8 cellular contexts compared by ENCODE assay signal in genomic region chr6:30810813-30811329, GRCh38.
DNase-seq lines count a peak whose midpoint lies in the region; ATAC-seq lines count a peak whose summit lies in the region.

No MANE protein-coding gene starts in this region.

- no peaks in the 10 kb centered on the region for H3K27me3 Mint-ChIP-seq in activated T-cell treated with anti-CD3 and anti-CD28 coated beads, Interleukin-2, amount 50 U/mL, for 4 hours (ENCODE audit: low read depth)
- no peaks in the 10 kb centered on the region for H3K27me3 Mint-ChIP-seq in effector memory CD8-positive, alpha-beta T cell

- peaks cover 5% of the 10 kb centered on the region for H3K36me3 Mint-ChIP-seq in activated T-cell treated with anti-CD3 and anti-CD28 coated beads, Interleukin-2, amount 50 U/mL, for 4 hours (ENCODE audit: insufficient read depth)
- no peaks in the 10 kb centered on the region for H3K36me3 Mint-ChIP-seq in effector memory CD8-positive, alpha-beta T cell (ENCODE audit: insufficient read depth)

- peaks cover 75% of the 10 kb centered on the region for H3K4me1 Mint-ChIP-seq in activated T-cell treated with anti-CD3 and anti-CD28 coated beads, Interleukin-2, amount 50 U/mL, for 4 hours (ENCODE audit: low read depth)
- H3K4me1 Mint-ChIP-seq in effector memory CD8-positive, alpha-beta T cell (ENCODE audit: low read depth in 2 of 2): peaks cover 15 to 28% of the 10 kb centered on the region in 2 donors

- peak overlapping the region in 1 of 2 donors; percentile 92 for H3K27ac Mint-ChIP-seq in effector memory CD8-positive, alpha-beta T cell

- peak overlapping the region; percentile 62 for H3K4me3 Mint-ChIP-seq in activated T-cell treated with anti-CD3 and anti-CD28 coated beads, Interleukin-2, amount 50 U/mL, for 4 hours
- H3K4me3 Mint-ChIP-seq in effector memory CD8-positive, alpha-beta T cell: peak overlapping the region in 1 of 2 donors; percentile 35

- no peaks in the 10 kb centered on the region for H3K9me3 Mint-ChIP-seq in activated T-cell treated with anti-CD3 and anti-CD28 coated beads, Interleukin-2, amount 50 U/mL, for 4 hours
- H3K9me3 Mint-ChIP-seq in effector memory CD8-positive, alpha-beta T cell: no peaks in the 10 kb centered on the region

- DNase-seq in activated T-cell treated with anti-CD3 and anti-CD28 coated beads, Interleukin-2, amount 50 U/mL, for 4 hours: peak; percentile 76
- peak; percentile 82 to 90 for DNase-seq in stimulated activated CD4-positive, alpha-beta T cell treated with anti-CD3 and anti-CD28 coated beads, Interleukin-15, amount 100 ng/mL, for 48 hours (ENCODE audit: low read depth in 2 of 2)
- no peak for DNase-seq in NOMO-1 treated with dmso at 0.1 percent for 144 hours (lab: John Stamatoyannopoulos, UW; ENCODE audit: unreplicated experiment)
- no peak for DNase-seq in cortex of kidney (lab: John Stamatoyannopoulos, UW)
- no peak for DNase-seq in effector memory CD8-positive, alpha-beta T cell

- peak; percentile 81 for ATAC-seq in GM19455 (IDR thresholded peaks at IDR 0.05; ENCODE audit: unreplicated experiment)
- peak; percentile 92 for ATAC-seq in HG03378 (IDR thresholded peaks at IDR 0.05; ENCODE audit: unreplicated experiment)
- peak; percentile 92 to 94 for ATAC-seq in activated T-cell treated with anti-CD3 and anti-CD28 coated beads, Interleukin-2, amount 50 U/mL, for 4 hours
- ATAC-seq in GM19324 (IDR thresholded peaks at IDR 0.05; ENCODE audit: low FRiP score, unreplicated experiment): no peak
- ATAC-seq in effector memory CD8-positive, alpha-beta T cell (replicated peaks): no peak

Comparison
In these comparisons a context has a peak if more than half of its experiments do, and no peak if none do; other contexts are left out.
1. ATAC-seq: peak in GM19455 (single experiment), HG03378 (single experiment) and activated T-cell treated with anti-CD3 and anti-CD28 coated beads, Interleukin-2, amount 50 U/mL, for 4 hours (2 of 2); none in GM19324 (single experiment) and effector memory CD8-positive, alpha-beta T cell (single experiment).
2. DNase-seq: peak in activated T-cell treated with anti-CD3 and anti-CD28 coated beads, Interleukin-2, amount 50 U/mL, for 4 hours (single experiment) and stimulated activated CD4-positive, alpha-beta T cell treated with anti-CD3 and anti-CD28 coated beads, Interleukin-15, amount 100 ng/mL, for 48 hours (2 of 2); none in NOMO-1 treated with dmso at 0.1 percent for 144 hours (single experiment), cortex of kidney (single experiment) and effector memory CD8-positive, alpha-beta T cell (0 of 3).